In the genomic region with DNA sequence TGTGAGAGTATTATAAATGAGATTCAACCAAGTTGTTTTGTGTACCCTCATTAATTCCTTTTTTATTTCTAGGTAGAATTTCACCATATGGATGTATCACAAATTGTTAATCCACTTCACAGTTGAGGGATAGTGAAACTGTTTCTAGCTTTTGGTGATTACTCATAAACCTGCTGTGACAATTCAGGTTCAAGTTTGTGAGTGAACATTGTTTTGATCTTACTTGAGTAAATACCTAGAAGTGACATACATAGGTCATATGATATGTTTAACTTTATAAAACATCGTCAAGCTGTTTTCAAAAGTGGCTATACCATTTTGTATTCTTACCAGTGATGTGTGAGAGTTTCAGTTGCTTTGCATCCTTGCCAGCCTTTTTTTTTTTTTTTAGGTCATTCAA, we compare ENCODE assay signal across 17 cellular contexts.
DNase-seq lines count a peak whose midpoint lies in the region; ATAC-seq lines count a peak whose summit lies in the region.
"Had no signal": no experiment of that assay in that cellular context is flagged by ENCODE, and none has a peak within 500 bp of the region (broad histone marks: within the 10 kb centered on the region; RNA-seq: fewer than 3 reads in every experiment).

No MANE protein-coding gene starts in this region.

- H3K4me2 ChIP-seq in GM23248 (ENCODE audit: unreplicated experiment) = no peak overlapping the region

- no peak overlapping the region for H3K4me3 ChIP-seq in GM23248
- H3K4me3 ChIP-seq: adrenal gland, suprapubic skin had no signal

- ATAC-seq in GM21529 (IDR thresholded peaks at IDR 0.05; ENCODE audit: unreplicated experiment) = peak; percentile 52
- ATAC-seq in stimulated activated naive CD8-positive, alpha-beta T cell treated with anti-CD3 and anti-CD28 coated beads, Interleukin-15, Interleukin-2, amounts not matched to agents 100 U/mL and 50 U/mL, for 24 hours = peak; percentile 79

- H3K27ac ChIP-seq in GM23248 = no peak overlapping the region
- H3K27ac ChIP-seq: adrenal gland, suprapubic skin had no signal

- in situ Hi-C loops in GM23248 (cut with MboI) = no loop called here

- H4K20me1 ChIP-seq in GM23248 (ENCODE audit: insufficient read depth) = no peaks in the 10 kb centered on the region

- no peaks in the 10 kb centered on the region for H3K27me3 Mint-ChIP-seq in activated naive CD4-positive, alpha-beta T cell treated with anti-CD3 and anti-CD28 coated beads for 36 hours (ENCODE audit: low read depth)
- H3K27me3 Mint-ChIP-seq in activated CD4-positive, alpha-beta memory T cell treated with anti-CD3 and anti-CD28 coated beads for 36 hours = no peaks in the 10 kb centered on the region

- peaks cover 73% of the 10 kb centered on the region for H3K4me1 Mint-ChIP-seq in activated naive CD4-positive, alpha-beta T cell treated with anti-CD3 and anti-CD28 coated beads for 36 hours (ENCODE audit: low read depth)
- H3K4me1 Mint-ChIP-seq in activated CD4-positive, alpha-beta memory T cell treated with anti-CD3 and anti-CD28 coated beads for 36 hours (ENCODE audit: low read depth) = peaks cover 73% of the 10 kb centered on the region

- no peaks in the 10 kb centered on the region for H3K79me2 ChIP-seq in GM23248 (ENCODE audit: insufficient read depth)

- no peaks in the 10 kb centered on the region for H3K9me3 Mint-ChIP-seq in activated naive CD4-positive, alpha-beta T cell treated with anti-CD3 and anti-CD28 coated beads for 36 hours
- no peaks in the 10 kb centered on the region for H3K9me3 Mint-ChIP-seq in activated CD4-positive, alpha-beta memory T cell treated with anti-CD3 and anti-CD28 coated beads for 36 hours

- no peaks in the 10 kb centered on the region for H3K36me3 Mint-ChIP-seq in activated naive CD4-positive, alpha-beta T cell treated with anti-CD3 and anti-CD28 coated beads for 36 hours (ENCODE audit: low read depth)
- no peaks in the 10 kb centered on the region for H3K36me3 Mint-ChIP-seq in activated CD4-positive, alpha-beta memory T cell treated with anti-CD3 and anti-CD28 coated beads for 36 hours

- no peaks in the 10 kb centered on the region for H3F3A ChIP-seq in GM23248 (ENCODE audit: insufficient read depth)

- H3K9ac ChIP-seq in GM23248 = no peak overlapping the region

- no peak overlapping the region for H3K4me3 Mint-ChIP-seq in activated naive CD4-positive, alpha-beta T cell treated with anti-CD3 and anti-CD28 coated beads for 36 hours
- H3K4me3 Mint-ChIP-seq in activated CD4-positive, alpha-beta memory T cell treated with anti-CD3 and anti-CD28 coated beads for 36 hours = no peak overlapping the region

- DNase-seq in activated naive CD4-positive, alpha-beta T cell treated with anti-CD3 and anti-CD28 coated beads for 36 hours = no peak
- no peak for DNase-seq in activated naive CD4-positive, alpha-beta T cell (lab: John Stamatoyannopoulos, UW)
- DNase-seq in activated CD4-positive, alpha-beta memory T cell treated with anti-CD3 and anti-CD28 coated beads for 36 hours = no peak
- DNase-seq in stimulated activated naive CD8-positive, alpha-beta T cell treated with anti-CD3 and anti-CD28 coated beads, Interleukin-15, Interleukin-2, amounts not matched to agents 100 U/mL and 50 U/mL, for 24 hours = no peak
- DNase-seq in GM23248 (no peak), SW 1271 (lab: John Stamatoyannopoulos, UW) (no peak), MV-4-11 (lab: John Stamatoyannopoulos, UW) (no peak)
- DNase-seq: activated CD8-positive, alpha-beta memory T cell treated with anti-CD3 and anti-CD28 coated beads for 24 hours; adrenal gland; Calu3; effector memory CD4-positive, alpha-beta T cell; hippocampal formation; kidney glomerular epithelial cell; NCI-H2081 treated with DMSO at 0.1 percent for 48 hours; SHP77 had no signal

- H3K9me2 ChIP-seq in GM23248 (ENCODE audit: insufficient read depth) = peaks cover 3% of the 10 kb centered on the region; the same call in 1 of the 2 replicates

- POLR2A ChIA-PET in activated CD4-positive, alpha-beta memory T cell treated with anti-CD3 and anti-CD28 coated beads for 36 hours (lab: Charles Lee) = interaction anchor here (0.6 to 1.7 kb wide), 3 partner anchors 24 to 988 kb away, joined by 4 to 7 read pairs (median 5); no protein-coding TSS in a partner anchor

- intact Hi-C loops in activated naive CD4-positive, alpha-beta T cell treated with anti-CD3 and anti-CD28 coated beads for 36 hours (cut with micrococcal nuclease) = loop anchor here (1.0 to 5.0 kb wide), 10 partner anchors 9 to 180 kb away; a partner anchor contains a TSS
- intact Hi-C loops in activated CD4-positive, alpha-beta memory T cell treated with anti-CD3 and anti-CD28 coated beads for 36 hours (cut with micrococcal nuclease) = loop anchor here (1.0 to 5.0 kb wide), 6 partner anchors 24 to 195 kb away; a partner anchor contains a TSS

- peak overlapping the region; percentile 78 for H3K27ac Mint-ChIP-seq in activated naive CD4-positive, alpha-beta T cell treated with anti-CD3 and anti-CD28 coated beads for 36 hours
- peak overlapping the region; percentile 76 for H3K27ac Mint-ChIP-seq in activated CD4-positive, alpha-beta memory T cell treated with anti-CD3 and anti-CD28 coated beads for 36 hours

- CTCF ChIA-PET in activated naive CD4-positive, alpha-beta T cell treated with anti-CD3 and anti-CD28 coated beads for 36 hours (lab: Charles Lee) = interaction anchor here (1.7 kb wide), 1 partner anchor 179 kb away, joined by 5 read pairs; no protein-coding TSS in a partner anchor
- CTCF ChIA-PET in activated CD4-positive, alpha-beta memory T cell treated with anti-CD3 and anti-CD28 coated beads for 36 hours (lab: Charles Lee) = interaction anchor here (0.8 to 1.3 kb wide), 3 partner anchors 24 to 181 kb away, joined by 3 read pairs; no protein-coding TSS in a partner anchor

- H3K36me3 ChIP-seq in GM23248 (ENCODE audit: low read depth) = no peaks in the 10 kb centered on the region
- H3K36me3 ChIP-seq: adrenal gland, suprapubic skin had no signal

- 32 to 36% methylated on average over 1 of the region's 1 CpG for WGBS in GM23248 (ENCODE audit: low coverage in 1 of 2, low lambda C conversion rate in 2 of 2, missing lambda C conversion rate in 2 of 2), 2 experiments

- no peaks in the 10 kb centered on the region for H3K27me3 ChIP-seq in GM23248 (replicated peaks; ENCODE audit: insufficient read depth)
- H3K27me3 ChIP-seq: adrenal gland, suprapubic skin had no signal

- H3K9me3 ChIP-seq in GM23248 (ENCODE audit: low read depth) = no peaks in the 10 kb centered on the region
- H3K9me3 ChIP-seq: adrenal gland, suprapubic skin had no signal

- no peak overlapping the region for H2AFZ ChIP-seq in GM23248

- H3K4me1 ChIP-seq in GM23248 (ENCODE audit: insufficient read depth) = no peaks in the 10 kb centered on the region
- H3K4me1 ChIP-seq: adrenal gland, suprapubic skin had no signal
